In genomic region chr12:81610955-81611889, GRCh38 we compare ENCODE assay signal across 1 cellular context.
TF ChIP-seq lines count a peak whose summit lies in the region.

No MANE protein-coding gene starts in this region.

TF ChIP-seq in HCT116, 20 proteins besides CTCF, POLR2A, EP300 and RAD21 (continued from another document):
- TF ChIP-seq, protein P1, sequence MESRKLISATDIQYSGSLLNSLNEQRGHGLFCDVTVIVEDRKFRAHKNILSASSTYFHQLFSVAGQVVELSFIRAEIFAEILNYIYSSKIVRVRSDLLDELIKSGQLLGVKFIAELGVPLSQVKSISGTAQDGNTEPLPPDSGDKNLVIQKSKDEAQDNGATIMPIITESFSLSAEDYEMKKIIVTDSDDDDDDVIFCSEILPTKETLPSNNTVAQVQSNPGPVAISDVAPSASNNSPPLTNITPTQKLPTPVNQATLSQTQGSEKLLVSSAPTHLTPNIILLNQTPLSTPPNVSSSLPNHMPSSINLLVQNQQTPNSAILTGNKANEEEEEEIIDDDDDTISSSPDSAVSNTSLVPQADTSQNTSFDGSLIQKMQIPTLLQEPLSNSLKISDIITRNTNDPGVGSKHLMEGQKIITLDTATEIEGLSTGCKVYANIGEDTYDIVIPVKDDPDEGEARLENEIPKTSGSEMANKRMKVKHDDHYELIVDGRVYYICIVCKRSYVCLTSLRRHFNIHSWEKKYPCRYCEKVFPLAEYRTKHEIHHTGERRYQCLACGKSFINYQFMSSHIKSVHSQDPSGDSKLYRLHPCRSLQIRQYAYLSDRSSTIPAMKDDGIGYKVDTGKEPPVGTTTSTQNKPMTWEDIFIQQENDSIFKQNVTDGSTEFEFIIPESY (IDR thresholded peaks at IDR 0.05; ENCODE audit: extremely low read depth, insufficient replicate concordance, low read length) = no peak
